In genomic region chr1:66282343-66282852, GRCh38 we compare ENCODE assay signal across 8 cellular contexts.
A peak's percentile ranks its signal among the peaks of the same experiment; 100 is the strongest.
DNase-seq lines count a peak whose midpoint lies in the region; ATAC-seq and TF ChIP-seq lines count a peak whose summit lies in the region.

No MANE protein-coding gene starts in this region.

- no peaks in the 10 kb centered on the region for H3K36me3 ChIP-seq in heart right ventricle

- peaks cover 0 to 63% (median 24%) of the 10 kb centered on the region in 9 donors for H3K4me1 ChIP-seq in heart right ventricle

- no peaks in the 10 kb centered on the region for H3K9me3 ChIP-seq in heart right ventricle

- ATAC-seq in GM19455 (IDR thresholded peaks at IDR 0.05; ENCODE audit: unreplicated experiment) = peak; percentile 83
- ATAC-seq in HG03469 (IDR thresholded peaks at IDR 0.05; ENCODE audit: unreplicated experiment) = peak; percentile 81
- ATAC-seq in heart right ventricle = peak in 7 of 8 donors; percentile 30 to 78 (median 54)

- intact Hi-C loops in heart right ventricle (cut with DNase I) = loop anchor here in 1 of 10 donors (5.0 kb wide), 1 partner anchor 45 kb away; no protein-coding TSS in a partner anchor

- peak in 5 of 9 donors; percentile 23 to 45 (median 37) for TF ChIP-seq CTCF in heart right ventricle (IDR thresholded peaks at IDR 0.05)

- DNase-seq in AG20443 (ENCODE audit: low spot score) (peak; percentile 65), activated T-cell treated with anti-CD3 and anti-CD28 coated beads for 48 hours (ENCODE audit: low read depth) (peak; percentile 50), heart right ventricle (peak in 1 of 2 donors; percentile 45), HT-29 (ENCODE audit: low spot score) (no peak), 8988T (no peak)
- peak; percentile 69 for DNase-seq in stimulated activated CD8-positive, alpha-beta memory T cell treated with anti-CD3 and anti-CD28 coated beads, Interleukin-4, amount 100 ng/mL, for 48 hours

- WGBS in heart right ventricle, 2 donors = 31 to 35% methylated on average over 2 of the region's 2 CpGs

- peak overlapping the region in 7 of 10 donors; percentile 1 to 77 (median 42) for H3K27ac ChIP-seq in heart right ventricle

- H3K4me3 ChIP-seq in heart right ventricle = no peak overlapping the region

- no peaks in the 10 kb centered on the region for H3K27me3 ChIP-seq in heart right ventricle

Comparison
In these comparisons a context has a peak if more than half of its experiments do, and no peak if none do; other contexts are left out.
1. DNase-seq: peak in AG20443 (single experiment), activated T-cell treated with anti-CD3 and anti-CD28 coated beads for 48 hours (single experiment) and stimulated activated CD8-positive, alpha-beta memory T cell treated with anti-CD3 and anti-CD28 coated beads, Interleukin-4, amount 100 ng/mL, for 48 hours (single experiment); none in HT-29 (single experiment) and 8988T (single experiment).
2. Peak in every context shown above with its lines, with median percentiles within 50 percentile points of each other: ATAC-seq.